Comparison of ENCODE assay signal across 1 cellular context in the genomic region with DNA sequence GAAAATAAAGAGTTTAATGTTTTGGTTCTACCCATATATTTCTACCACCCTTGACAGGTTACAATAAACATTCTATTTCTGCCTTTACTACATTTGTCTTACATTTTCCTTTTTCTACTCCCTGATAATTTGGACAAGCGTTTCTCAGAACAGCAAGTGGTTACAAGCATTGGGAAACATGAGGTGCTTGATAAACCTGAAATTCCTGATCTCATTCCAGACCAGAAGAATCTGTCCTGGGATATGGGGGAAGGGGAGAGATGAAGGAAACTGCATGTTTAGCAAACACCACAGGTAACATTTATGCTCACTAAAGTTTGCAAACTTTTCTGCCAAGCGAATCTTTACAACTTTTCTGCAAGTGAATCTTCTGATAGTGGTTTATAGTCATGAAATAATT.
TF ChIP-seq lines count a peak whose summit lies in the region.

No MANE protein-coding gene starts in this region.

TF ChIP-seq in GM23338, 12 proteins besides CTCF, POLR2A, EP300 and RAD21 (continued from another document):
- TF ChIP-seq, protein P1, sequence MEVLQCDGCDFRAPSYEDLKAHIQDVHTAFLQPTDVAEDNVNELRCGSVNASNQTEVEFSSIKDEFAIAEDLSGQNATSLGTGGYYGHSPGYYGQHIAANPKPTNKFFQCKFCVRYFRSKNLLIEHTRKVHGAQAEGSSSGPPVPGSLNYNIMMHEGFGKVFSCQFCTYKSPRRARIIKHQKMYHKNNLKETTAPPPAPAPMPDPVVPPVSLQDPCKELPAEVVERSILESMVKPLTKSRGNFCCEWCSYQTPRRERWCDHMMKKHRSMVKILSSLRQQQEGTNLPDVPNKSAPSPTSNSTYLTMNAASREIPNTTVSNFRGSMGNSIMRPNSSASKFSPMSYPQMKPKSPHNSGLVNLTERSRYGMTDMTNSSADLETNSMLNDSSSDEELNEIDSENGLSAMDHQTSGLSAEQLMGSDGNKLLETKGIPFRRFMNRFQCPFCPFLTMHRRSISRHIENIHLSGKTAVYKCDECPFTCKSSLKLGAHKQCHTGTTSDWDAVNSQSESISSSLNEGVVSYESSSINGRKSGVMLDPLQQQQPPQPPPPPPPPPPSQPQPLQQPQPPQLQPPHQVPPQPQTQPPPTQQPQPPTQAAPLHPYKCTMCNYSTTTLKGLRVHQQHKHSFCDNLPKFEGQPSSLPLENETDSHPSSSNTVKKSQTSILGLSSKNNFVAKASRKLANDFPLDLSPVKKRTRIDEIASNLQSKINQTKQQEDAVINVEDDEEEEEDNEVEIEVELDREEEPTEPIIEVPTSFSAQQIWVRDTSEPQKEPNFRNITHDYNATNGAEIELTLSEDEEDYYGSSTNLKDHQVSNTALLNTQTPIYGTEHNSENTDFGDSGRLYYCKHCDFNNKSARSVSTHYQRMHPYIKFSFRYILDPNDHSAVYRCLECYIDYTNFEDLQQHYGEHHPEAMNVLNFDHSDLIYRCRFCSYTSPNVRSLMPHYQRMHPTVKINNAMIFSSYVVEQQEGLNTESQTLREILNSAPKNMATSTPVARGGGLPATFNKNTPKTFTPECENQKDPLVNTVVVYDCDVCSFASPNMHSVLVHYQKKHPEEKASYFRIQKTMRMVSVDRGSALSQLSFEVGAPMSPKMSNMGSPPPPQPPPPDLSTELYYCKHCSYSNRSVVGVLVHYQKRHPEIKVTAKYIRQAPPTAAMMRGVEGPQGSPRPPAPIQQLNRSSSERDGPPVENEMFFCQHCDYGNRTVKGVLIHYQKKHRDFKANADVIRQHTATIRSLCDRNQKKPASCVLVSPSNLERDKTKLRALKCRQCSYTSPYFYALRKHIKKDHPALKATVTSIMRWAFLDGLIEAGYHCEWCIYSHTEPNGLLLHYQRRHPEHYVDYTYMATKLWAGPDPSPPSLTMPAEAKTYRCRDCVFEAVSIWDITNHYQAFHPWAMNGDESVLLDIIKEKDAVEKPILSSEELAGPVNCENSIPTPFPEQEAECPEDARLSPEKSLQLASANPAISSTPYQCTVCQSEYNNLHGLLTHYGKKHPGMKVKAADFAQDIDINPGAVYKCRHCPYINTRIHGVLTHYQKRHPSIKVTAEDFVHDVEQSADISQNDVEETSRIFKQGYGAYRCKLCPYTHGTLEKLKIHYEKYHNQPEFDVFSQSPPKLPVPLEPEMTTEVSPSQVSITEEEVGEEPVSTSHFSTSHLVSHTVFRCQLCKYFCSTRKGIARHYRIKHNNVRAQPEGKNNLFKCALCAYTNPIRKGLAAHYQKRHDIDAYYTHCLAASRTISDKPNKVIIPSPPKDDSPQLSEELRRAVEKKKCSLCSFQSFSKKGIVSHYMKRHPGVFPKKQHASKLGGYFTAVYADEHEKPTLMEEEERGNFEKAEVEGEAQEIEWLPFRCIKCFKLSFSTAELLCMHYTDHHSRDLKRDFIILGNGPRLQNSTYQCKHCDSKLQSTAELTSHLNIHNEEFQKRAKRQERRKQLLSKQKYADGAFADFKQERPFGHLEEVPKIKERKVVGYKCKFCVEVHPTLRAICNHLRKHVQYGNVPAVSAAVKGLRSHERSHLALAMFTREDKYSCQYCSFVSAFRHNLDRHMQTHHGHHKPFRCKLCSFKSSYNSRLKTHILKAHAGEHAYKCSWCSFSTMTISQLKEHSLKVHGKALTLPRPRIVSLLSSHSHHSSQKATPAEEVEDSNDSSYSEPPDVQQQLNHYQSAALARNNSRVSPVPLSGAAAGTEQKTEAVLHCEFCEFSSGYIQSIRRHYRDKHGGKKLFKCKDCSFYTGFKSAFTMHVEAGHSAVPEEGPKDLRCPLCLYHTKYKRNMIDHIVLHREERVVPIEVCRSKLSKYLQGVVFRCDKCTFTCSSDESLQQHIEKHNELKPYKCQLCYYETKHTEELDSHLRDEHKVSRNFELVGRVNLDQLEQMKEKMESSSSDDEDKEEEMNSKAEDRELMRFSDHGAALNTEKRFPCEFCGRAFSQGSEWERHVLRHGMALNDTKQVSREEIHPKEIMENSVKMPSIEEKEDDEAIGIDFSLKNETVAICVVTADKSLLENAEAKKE (CRISPR knock-in tag; IDR thresholded peaks at IDR 0.05) = no peak
- no peak for TF ChIP-seq CREB1 (CRISPR knock-in tag; IDR thresholded peaks at IDR 0.05; ENCODE audit: low read depth)
- TF ChIP-seq JUNB (IDR thresholded peaks at IDR 0.05; ENCODE audit: unreplicated experiment) = no peak
- TF ChIP-seq ZNF331 (CRISPR knock-in tag; IDR thresholded peaks at IDR 0.05; ENCODE audit: low read depth) = no peak
- no peak for TF ChIP-seq REST (IDR thresholded peaks at IDR 0.05; ENCODE audit: unreplicated experiment)
- no peak for TF ChIP-seq EZH2 (IDR thresholded peaks at IDR 0.05; ENCODE audit: low read depth, unreplicated experiment)
- no peak for TF ChIP-seq POLR2AphosphoS5 (IDR thresholded peaks at IDR 0.05; ENCODE audit: low read depth)
- TF ChIP-seq ZNF114 (CRISPR knock-in tag; IDR thresholded peaks at IDR 0.05) = no peak
- no peak for TF ChIP-seq NANOG (IDR thresholded peaks at IDR 0.05; ENCODE audit: borderline replicate concordance)
